ENCODE assay signal across 15 cellular contexts in the genomic region with DNA sequence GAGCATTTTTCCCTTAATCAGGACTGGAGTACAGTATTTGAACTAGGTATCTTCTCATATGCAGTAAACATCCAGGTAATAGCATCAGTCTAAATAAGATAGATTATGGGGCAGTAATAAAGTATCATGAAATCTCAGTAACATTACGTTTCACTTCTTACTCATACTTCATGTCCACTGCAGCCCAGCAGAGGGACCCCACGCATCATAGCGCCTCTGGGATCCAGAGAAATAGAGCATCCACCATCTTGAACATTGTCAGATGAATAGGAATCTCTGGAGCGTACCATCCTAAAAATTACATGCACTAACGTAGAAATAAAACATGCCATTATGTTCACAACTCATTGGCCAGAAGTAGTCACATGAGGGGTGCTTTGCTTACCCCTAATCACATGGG.
DNase-seq lines count a peak whose midpoint lies in the region; TF ChIP-seq lines count a peak whose summit lies in the region.
"Had no signal": no experiment of that assay in that cellular context is flagged by ENCODE, and none has a peak within 500 bp of the region (broad histone marks: within the 10 kb centered on the region; RNA-seq: fewer than 3 reads in every experiment).

No MANE protein-coding gene starts in this region.

- no peak overlapping the region for H3K4me2 ChIP-seq in Karpas-422 (ENCODE audit: low read depth, low read length, poor library complexity, severe bottlenecking)
- no peak overlapping the region for H3K4me2 ChIP-seq in SK-N-SH

- H3K4me1 Mint-ChIP-seq in immature natural killer cell: no peaks in the 10 kb centered on the region

- H3F3A ChIP-seq in SK-N-SH (replicated peaks; ENCODE audit: insufficient read depth): no peaks in the 10 kb centered on the region

- H3K4me3 ChIP-seq in Karpas-422 (ENCODE audit: low read length) (no peak overlapping the region), SK-N-SH (ENCODE audit: low read depth in 2 of 2, low read length in 1 of 2) (no peak overlapping the region), liver (ENCODE audit: low read depth in 1 of 3, low read length in 3 of 3) (no peak overlapping the region)
- H3K4me3 ChIP-seq: ovary had no signal

- no peaks in the 10 kb centered on the region for H3K27me3 Mint-ChIP-seq in immature natural killer cell (ENCODE audit: low read depth in 3 of 3)

- no peaks in the 10 kb centered on the region for H3K9me2 ChIP-seq in Karpas-422 (replicated peaks; ENCODE audit: insufficient read depth, low read length)
- H3K9me2 ChIP-seq in SK-N-SH: no peaks in the 10 kb centered on the region

- TF ChIP-seq CTCF in SK-N-SH (IDR thresholded peaks at IDR 0.05): peak; percentile 42
- peak; percentile 5 for TF ChIP-seq CTCF in liver (IDR thresholded peaks at IDR 0.05; ENCODE audit: low read depth, low read length, missing input control)

- DNase-seq in D341Med (ENCODE audit: low spot score) (peak; percentile 15), Karpas-422 (peak; percentile 52), SK-N-SH (no peak), glomerular visceral epithelial cell (ENCODE audit: extremely low spot score) (no peak), NCI-H1436 (lab: John Stamatoyannopoulos, UW) (no peak), immature natural killer cell (no peak)
- no peak for DNase-seq in stimulated activated CD8-positive, alpha-beta memory T cell treated with anti-CD3 and anti-CD28 coated beads, Interleukin-4, amount 100 ng/mL, for 48 hours
- DNase-seq: anterior cingulate cortex; erythroblast; NCI-H774; ovary; stimulated activated CD4-positive, alpha-beta T cell treated with anti-CD3 and anti-CD28 coated beads, Interleukin-4, amount 100 ng/mL, for 4 hours; substantia nigra; T-helper 9 cell had no signal

- no peaks in the 10 kb centered on the region for H3K36me3 Mint-ChIP-seq in immature natural killer cell

- H4K20me1 ChIP-seq in Karpas-422 (ENCODE audit: insufficient read depth, low read depth, low read length): no peaks in the 10 kb centered on the region
- H4K20me1 ChIP-seq in SK-N-SH (ENCODE audit: insufficient read depth): no peaks in the 10 kb centered on the region

- H3K9me3 ChIP-seq in Karpas-422 (ENCODE audit: low read length) (no peaks in the 10 kb centered on the region), SK-N-SH (no peaks in the 10 kb centered on the region), liver (ENCODE audit: control insufficient read depth in 4 of 4, low read length in 3 of 4) (no peaks in the 10 kb centered on the region)
- H3K9me3 ChIP-seq: ovary had no signal

- H3K27me3 ChIP-seq in Karpas-422 (ENCODE audit: low read length) (no peaks in the 10 kb centered on the region), SK-N-SH (ENCODE audit: insufficient read depth) (no peaks in the 10 kb centered on the region), liver (ENCODE audit: control insufficient read depth in 4 of 4, insufficient read depth in 4 of 4, low read length in 3 of 4) (no peaks in the 10 kb centered on the region)
- H3K27me3 ChIP-seq: ovary had no signal

- H3K36me3 ChIP-seq in Karpas-422 (ENCODE audit: insufficient read depth, low read length) (no peaks in the 10 kb centered on the region), SK-N-SH (replicated peaks in 1 of 2; ENCODE audit: control insufficient read depth in 1 of 2, insufficient read depth in 2 of 2, low read length in 1 of 2) (no peaks in the 10 kb centered on the region), liver (ENCODE audit: control insufficient read depth in 4 of 4, insufficient read depth in 3 of 4, low read depth in 1 of 4, low read length in 3 of 4) (no peaks in the 10 kb centered on the region)
- H3K36me3 ChIP-seq: ovary had no signal

- TF ChIP-seq RAD21 in SK-N-SH (IDR thresholded peaks at IDR 0.05; ENCODE audit: low read length): peak; percentile 49
- TF ChIP-seq RAD21 in liver (IDR thresholded peaks at IDR 0.05): peak in 1 of 2 donors; percentile 47

- no peak overlapping the region for H2AFZ ChIP-seq in Karpas-422 (ENCODE audit: low read length)
- H2AFZ ChIP-seq in SK-N-SH (ENCODE audit: low read depth): no peak overlapping the region

- 67% methylated on average over 5 of the region's 5 CpGs for WGBS in SK-N-SH (ENCODE audit: low lambda C conversion rate)
- 78% methylated on average over 5 of the region's 5 CpGs for WGBS in liver

- no peak overlapping the region for H3K9ac ChIP-seq in Karpas-422 (ENCODE audit: low read length)
- H3K9ac ChIP-seq in SK-N-SH: no peak overlapping the region
- H3K9ac ChIP-seq in liver (ENCODE audit: low read depth in 1 of 2, low read length in 2 of 2): no peak overlapping the region

- CTCF ChIA-PET in SK-N-SH (lab: Yijun Ruan, JAX): no interaction called here

- POLR2A ChIA-PET in SK-N-SH (lab: Yijun Ruan, JAX): no interaction called here

- H3K27ac ChIP-seq in Karpas-422 (ENCODE audit: low read length): no peak overlapping the region
- no peak overlapping the region for H3K27ac ChIP-seq in SK-N-SH (ENCODE audit: low read depth in 2 of 2, low read length in 1 of 2)
- H3K27ac ChIP-seq in liver (ENCODE audit: low read depth in 1 of 2, low read length in 2 of 2): no peak overlapping the region
- H3K27ac ChIP-seq: ovary had no signal

- peaks cover 0 to 6% (median 0%) of the 10 kb centered on the region in 6 donors for H3K9me3 Mint-ChIP-seq in immature natural killer cell

- TF ChIP-seq EP300 in SK-N-SH (IDR thresholded peaks at IDR 0.05; ENCODE audit: borderline replicate concordance in 1 of 2, low read depth in 1 of 2, low read length in 1 of 2): no peak

- no peak overlapping the region for H3K4me3 Mint-ChIP-seq in immature natural killer cell

- no peak overlapping the region for H3K27ac Mint-ChIP-seq in immature natural killer cell

- H3K4me1 ChIP-seq in Karpas-422 (ENCODE audit: low read length) (no peaks in the 10 kb centered on the region), SK-N-SH (ENCODE audit: control insufficient read depth in 1 of 2, insufficient read depth in 2 of 2, low read depth in 1 of 2, low read length in 1 of 2) (no peaks in the 10 kb centered on the region), liver (ENCODE audit: control insufficient read depth in 4 of 4, insufficient read depth in 4 of 4, low read length in 3 of 4) (no peaks in the 10 kb centered on the region)

- H3K79me2 ChIP-seq in Karpas-422 (ENCODE audit: low read length): no peaks in the 10 kb centered on the region
- H3K79me2 ChIP-seq in SK-N-SH (ENCODE audit: insufficient read depth): no peaks in the 10 kb centered on the region

TF ChIP-seq in SK-N-SH, 30 proteins besides CTCF, POLR2A, EP300 and RAD21:
- TF ChIP-seq EZH2phosphoT487 (IDR thresholded peaks at IDR 0.05; ENCODE audit: borderline replicate concordance, low read depth) (no peak), SMC3 (IDR thresholded peaks at IDR 0.05; ENCODE audit: low read depth, low read length) (peak; percentile 10; the same call in 1 of the 2 replicates)

TF ChIP-seq in liver, 16 proteins besides CTCF, POLR2A, EP300 and RAD21:
- TF ChIP-seq FOXA1 (IDR thresholded peaks at IDR 0.05) (no peak), NR2F2 (IDR thresholded peaks at IDR 0.05) (no peak), EGR1 (IDR thresholded peaks at IDR 0.05; ENCODE audit: low read depth in 2 of 2) (no peak), HNF4G (IDR thresholded peaks at IDR 0.05) (no peak), SP1 (IDR thresholded peaks at IDR 0.05) (no peak)

Comparison
In these comparisons a context has a peak if more than half of its experiments do, and no peak if none do; other contexts are left out.
1. DNase-seq: peak in D341Med (single experiment) and Karpas-422 (single experiment); none in SK-N-SH (single experiment), glomerular visceral epithelial cell (single experiment), stimulated activated CD8-positive, alpha-beta memory T cell treated with anti-CD3 and anti-CD28 coated beads, Interleukin-4, amount 100 ng/mL, for 48 hours (single experiment), NCI-H1436 (single experiment) and immature natural killer cell (0 of 3).